ENCODE assay signal across 13 cellular contexts in the genomic region with DNA sequence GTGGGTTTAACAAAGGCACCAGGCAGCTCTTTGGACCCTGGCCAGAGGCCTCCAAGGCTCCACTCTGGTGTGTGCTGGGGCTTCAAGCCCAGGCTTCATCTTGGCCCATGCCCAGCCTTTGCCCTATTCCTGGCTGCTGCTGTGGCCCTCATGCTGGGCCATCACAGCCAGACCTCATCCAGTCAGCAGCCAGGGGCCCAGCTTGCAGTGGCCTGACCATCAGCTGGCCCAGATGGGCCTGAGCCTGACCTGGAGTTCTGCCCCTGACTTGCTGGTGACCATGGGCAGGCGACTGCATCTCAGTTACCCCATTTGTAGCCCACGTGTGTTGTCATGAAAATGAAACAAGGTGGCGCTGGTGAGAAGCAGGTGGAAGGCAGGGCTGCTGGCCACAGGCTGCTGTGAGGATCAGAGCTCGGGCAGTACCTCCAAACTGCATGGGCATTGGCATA.
DNase-seq lines count a peak whose midpoint lies in the region; ATAC-seq, FAIRE-seq and TF ChIP-seq lines count a peak whose summit lies in the region.
"Had no signal": no experiment of that assay in that cellular context is flagged by ENCODE, and none has a peak within 500 bp of the region (broad histone marks: within the 10 kb centered on the region; RNA-seq: fewer than 3 reads in every experiment).

No MANE protein-coding gene starts in this region.

- peaks cover 41% of the 10 kb centered on the region for H3K79me2 ChIP-seq in astrocyte (ENCODE audit: insufficient read depth, low read length)

- H3K4me1 ChIP-seq in astrocyte (ENCODE audit: insufficient read depth, low read length): no peaks in the 10 kb centered on the region

- ATAC-seq in GM19035 (IDR thresholded peaks at IDR 0.05; ENCODE audit: unreplicated experiment): no peak

- peak; percentile 66 for DNase-seq in Ammon's horn (ENCODE audit: low spot score)
- DNase-seq in HFF-Myc (ENCODE audit: extremely low read depth, low read depth): no peak
- DNase-seq in astrocyte (ENCODE audit: low read depth): no peak
- DNase-seq in immature natural killer cell: no peak
- no peak for DNase-seq in NCI-H1417 (lab: John Stamatoyannopoulos, UW)
- DNase-seq in urothelium cell line (ENCODE audit: low spot score): no peak
- no peak for DNase-seq in activated gamma-delta T cell treated with Interleukin-2 at 50 U/mL for 16 hours
- DNase-seq: CD4-positive, alpha-beta memory T cell had no signal

- no peaks in the 10 kb centered on the region for H3K27me3 ChIP-seq in astrocyte (ENCODE audit: insufficient read depth, low read length)

- H3K36me3 ChIP-seq in astrocyte (ENCODE audit: insufficient read depth, low read length): peaks cover 35% of the 10 kb centered on the region

- H3K36me3 Mint-ChIP-seq in astrocyte (ENCODE audit: low read depth, unreplicated experiment) (peaks cover 11% of the 10 kb centered on the region), immature natural killer cell (peaks cover 3 to 19% (median 11%) of the 10 kb centered on the region in 3 donors)

- H3K27me3 Mint-ChIP-seq in astrocyte (ENCODE audit: low read depth, unreplicated experiment) (no peaks in the 10 kb centered on the region), immature natural killer cell (ENCODE audit: low read depth in 3 of 3) (peaks cover 4 to 12% (median 5%) of the 10 kb centered on the region in 3 donors)
- H3K27me3 Mint-ChIP-seq: CD4-positive, alpha-beta memory T cell had no signal

- H3K4me2 ChIP-seq in astrocyte (ENCODE audit: low read length): no peak overlapping the region

- H4K20me1 ChIP-seq in astrocyte (ENCODE audit: insufficient read depth, low read length): peaks cover 87% of the 10 kb centered on the region

- peak overlapping the region; percentile 12 for H3K27ac Mint-ChIP-seq in astrocyte (ENCODE audit: unreplicated experiment)
- H3K27ac Mint-ChIP-seq in immature natural killer cell: peak overlapping the region in 5 of 6 donors; percentile 40 to 75 (median 57)
- H3K27ac Mint-ChIP-seq: activated T-helper 2 cell treated with anti-CD3 and anti-CD28 coated beads, Interferon-gamma antibody, Interleukin-2, Interleukin-4, amounts not matched to agents 10 μg/mL and 5 μg/mL and 100 μg/mL, durations not matched to agents 14 hours and 24 hours and 36 hours; nephron had no signal

- no peak overlapping the region for H3K9ac ChIP-seq in astrocyte (ENCODE audit: low read length)

- FAIRE-seq in astrocyte (lab: Jason Lieb, UNC): no peak
- no peak for FAIRE-seq in urothelium cell line (lab: Jason Lieb, UNC)
- FAIRE-seq: GM18507 had no signal

- H3K4me1 Mint-ChIP-seq in astrocyte (ENCODE audit: low read depth, unreplicated experiment) (peaks cover 7% of the 10 kb centered on the region), immature natural killer cell (peaks cover 35 to 37% of the 10 kb centered on the region in 2 donors)
- H3K4me1 Mint-ChIP-seq: nephron had no signal

- H3K9me3 Mint-ChIP-seq in astrocyte (ENCODE audit: unreplicated experiment) (no peaks in the 10 kb centered on the region), immature natural killer cell (no peaks in the 10 kb centered on the region)
- H3K9me3 Mint-ChIP-seq: activated T-helper 2 cell treated with anti-CD3 and anti-CD28 coated beads, Interferon-gamma antibody, Interleukin-2, Interleukin-4, amounts not matched to agents 10 μg/mL and 5 μg/mL and 100 μg/mL, durations not matched to agents 14 hours and 24 hours and 36 hours; nephron; T-helper 2 cell treated with Interferon-gamma antibody and Interleukin-4, amounts not matched to agents 5 μg/mL and 100 μg/mL, for 36 hours had no signal

- H3K27ac ChIP-seq in astrocyte (ENCODE audit: low read depth, low read length): no peak overlapping the region

- no peak overlapping the region for H3K4me3 ChIP-seq in HFF-Myc (replicated peaks; ENCODE audit: low read depth, low read length)
- H3K4me3 ChIP-seq in astrocyte (ENCODE audit: insufficient read depth, low read depth, low read length): no peak overlapping the region

- H3K4me3 Mint-ChIP-seq in astrocyte (ENCODE audit: unreplicated experiment) (no peak overlapping the region), immature natural killer cell (no peak overlapping the region)
- H3K4me3 Mint-ChIP-seq: CD4-positive, alpha-beta memory T cell; nephron; T-helper 2 cell treated with Interferon-gamma antibody and Interleukin-4, amounts not matched to agents 5 μg/mL and 100 μg/mL, for 36 hours had no signal

- peak; percentile 24 for TF ChIP-seq CTCF in HFF-Myc (IDR thresholded peaks at IDR 0.05; ENCODE audit: low read depth, low read length, missing control alignments)
- no peak for TF ChIP-seq CTCF in astrocyte (IDR thresholded peaks at IDR 0.05; ENCODE audit: insufficient read depth, low read depth, low read length)

- no peaks in the 10 kb centered on the region for H3K9me3 ChIP-seq in astrocyte (ENCODE audit: insufficient read depth, low read depth, low read length)

- no peak overlapping the region for H2AFZ ChIP-seq in astrocyte (ENCODE audit: low read depth, low read length)
